16 cellular contexts compared by ENCODE assay signal in genomic region chr18:70468861-70469570, GRCh38.
"Had no signal": no experiment of that assay in that cellular context is flagged by ENCODE, and none has a peak within 500 bp of the region (broad histone marks: within the 10 kb centered on the region; RNA-seq: fewer than 3 reads in every experiment).

No MANE protein-coding gene starts in this region.

- H3K36me3 ChIP-seq: tibial artery, uterus had no signal

- DNase-seq: activated CD4-positive, alpha-beta T cell treated with anti-CD3 and anti-CD28 coated beads for 4 hours; activated CD8-positive, alpha-beta memory T cell treated with anti-CD3 and anti-CD28 coated beads, Interleukin-2, amount 50 U/mL, for 48 hours; activated CD8-positive, alpha-beta T cell treated with anti-CD3 and anti-CD28 coated beads, Interleukin-2, amount 10 ng/mL, durations not matched to agents 7 days and 5 days; activated naive CD4-positive, alpha-beta T cell treated with Interleukin-2 at 50 U/mL for 16 hours; activated naive CD8-positive, alpha-beta T cell treated with anti-CD3 and anti-CD28 coated beads, Interleukin-2, amount 50 U/mL, for 24 hours; central memory CD4-positive, alpha-beta T cell; effector memory CD8-positive, alpha-beta T cell; glutamatergic neuron; stimulated activated CD4-positive, alpha-beta T cell treated with anti-CD3 and anti-CD28 coated beads, Interleukin-4, amount 100 ng/mL, for 1 hour; stimulated activated CD8-positive, alpha-beta memory T cell treated with anti-CD3 and anti-CD28 coated beads, Interleukin-4, amount 100 ng/mL, for 48 hours; stimulated activated naive CD8-positive, alpha-beta T cell treated with anti-CD3 and anti-CD28 coated beads, Interleukin-15, amount 100 ng/mL, for 72 hours; T-helper 1 cell; tibial artery; uterus had no signal

- H3K27ac ChIP-seq: epithelial cell of prostate, tibial artery, uterus had no signal

- ATAC-seq: activated CD8-positive, alpha-beta T cell treated with anti-CD3 and anti-CD28 coated beads, Interleukin-2, amount 10 ng/mL, durations not matched to agents 7 days and 5 days; activated naive CD8-positive, alpha-beta T cell treated with anti-CD3 and anti-CD28 coated beads, Interleukin-2, amount 50 U/mL, for 24 hours; effector memory CD8-positive, alpha-beta T cell; left lobe of liver; stimulated activated naive CD8-positive, alpha-beta T cell treated with anti-CD3 and anti-CD28 coated beads, Interleukin-15, amount 100 ng/mL, for 72 hours had no signal

- H3K9me3 ChIP-seq: tibial artery, uterus had no signal

- H3K4me3 ChIP-seq: tibial artery, uterus had no signal

- H3K4me1 ChIP-seq: uterus had no signal

- H3K27me3 ChIP-seq: tibial artery, uterus had no signal
